Comparison of ENCODE assay signal across 2 cellular contexts in genomic region chr6:41464019-41464418, GRCh38.
TF ChIP-seq lines count a peak whose summit lies in the region.

No MANE protein-coding gene starts in this region.

TF ChIP-seq in A549, 52 proteins besides CTCF, POLR2A, EP300 and RAD21:
- no peak for TF ChIP-seq BCL3 (IDR thresholded peaks at IDR 0.05)
- TF ChIP-seq PHF8 (IDR thresholded peaks at IDR 0.05; ENCODE audit: borderline replicate concordance, low read depth): no peak
- no peak for TF ChIP-seq KDM5A (IDR thresholded peaks at IDR 0.05)
- TF ChIP-seq JUNB (IDR thresholded peaks at IDR 0.05): no peak
- no peak for TF ChIP-seq FOXS1 (CRISPR knock-in tag; IDR thresholded peaks at IDR 0.05)
- TF ChIP-seq HOXB5 (CRISPR knock-in tag; IDR thresholded peaks at IDR 0.05): no peak
- no peak for TF ChIP-seq E2F6 (IDR thresholded peaks at IDR 0.05; ENCODE audit: borderline replicate concordance, low read depth)
- no peak for TF ChIP-seq HEYL (CRISPR knock-in tag; IDR thresholded peaks at IDR 0.05)
- TF ChIP-seq FOSL2 (IDR thresholded peaks at IDR 0.05): no peak
- no peak for TF ChIP-seq FOSL2 (CRISPR knock-in tag; IDR thresholded peaks at IDR 0.05)
- no peak for TF ChIP-seq POLR2AphosphoS2 (conservative IDR thresholded peaks at IDR 0.05; ENCODE audit: low read length)
- TF ChIP-seq MAFK (IDR thresholded peaks at IDR 0.05; ENCODE audit: partially characterized antibody): no peak
- TF ChIP-seq MYC (IDR thresholded peaks at IDR 0.05; ENCODE audit: borderline replicate concordance, low read length): no peak
- no peak for TF ChIP-seq RARB (CRISPR knock-in tag; IDR thresholded peaks at IDR 0.05)
- no peak for TF ChIP-seq CBX2 (IDR thresholded peaks at IDR 0.05; ENCODE audit: borderline replicate concordance, low read depth)
- no peak for TF ChIP-seq ATOH8 (CRISPR knock-in tag; IDR thresholded peaks at IDR 0.05; ENCODE audit: low read depth)
- TF ChIP-seq NFE2L2 (conservative IDR thresholded peaks at IDR 0.05; ENCODE audit: low read length): no peak
- TF ChIP-seq ZFP36 (IDR thresholded peaks at IDR 0.05; ENCODE audit: borderline replicate concordance, partially characterized antibody): no peak

TF ChIP-seq in endothelial cell of umbilical vein, 7 proteins besides CTCF, POLR2A, EP300 and RAD21:
- TF ChIP-seq EZH2 (IDR thresholded peaks at IDR 0.05; ENCODE audit: borderline replicate concordance, low read depth, low read length, severe bottlenecking): peak; percentile 27
- no peak for TF ChIP-seq FOS (IDR thresholded peaks at IDR 0.05; ENCODE audit: borderline replicate concordance, insufficient read depth, low read length)
